ENCODE assay signal across 8 cellular contexts in genomic region chr19:10644351-10645007, GRCh38. TPM values are rescaled to one million over a fixed set of nuclear protein-coding genes. Genes with fewer than 3 reads are reported as not detected.
DNase-seq lines count a peak whose midpoint lies in the region; ATAC-seq, FAIRE-seq and TF ChIP-seq lines count a peak whose summit lies in the region.

No MANE protein-coding gene starts in this region.

- dilution Hi-C loops in keratinocyte (cut with MboI; ENCODE audit: extremely low pct_ligation_motif_present, low sequenced_read_pairs), result no loop called here

- peak; percentile 91 for TF ChIP-seq CTCF in cardiac fibroblast (IDR thresholded peaks at IDR 0.05; ENCODE audit: low read depth, low read length)
- peak; percentile 82 to 96 (median 82) for TF ChIP-seq CTCF in keratinocyte (optimal IDR thresholded peaks at IDR 0.05 in 1 of 3, IDR thresholded peaks at IDR 0.05 in 1 of 3, conservative IDR thresholded peaks at IDR 0.05 in 1 of 3; ENCODE audit: extremely low read depth in 1 of 3, insufficient read depth in 2 of 3, low read length in 3 of 3)

- H3K9me1 ChIP-seq in keratinocyte (ENCODE audit: control insufficient read depth, extremely low read depth, insufficient read depth, low read length), result no peaks in the 10 kb centered on the region

- no peak overlapping the region for H2AFZ ChIP-seq in keratinocyte (ENCODE audit: control insufficient read depth, low read length)

- no peaks in the 10 kb centered on the region for H4K20me1 ChIP-seq in keratinocyte (ENCODE audit: control insufficient read depth, extremely low read depth, insufficient read depth, low read length)

- no peaks in the 10 kb centered on the region for H3K27me3 ChIP-seq in keratinocyte (ENCODE audit: control insufficient read depth, extremely low read depth, insufficient read depth, low read length)

- H3K4me3 ChIP-seq in cardiac fibroblast (replicated peaks in 1 of 2; ENCODE audit: low read depth in 2 of 2, low read length in 2 of 2), result no peak overlapping the region
- no peak overlapping the region for H3K4me3 ChIP-seq in keratinocyte (ENCODE audit: control insufficient read depth in 2 of 3, extremely low read depth in 1 of 3, insufficient read depth in 2 of 3, low read depth in 1 of 3, low read length in 3 of 3)

- H3K36me3 ChIP-seq in keratinocyte (ENCODE audit: control insufficient read depth in 2 of 2, extremely low read depth in 1 of 2, insufficient read depth in 2 of 2, low read length in 2 of 2), result peaks cover 12 to 15% of the 10 kb centered on the region in 2 experiments

- no peaks in the 10 kb centered on the region for H3K9me3 ChIP-seq in keratinocyte (ENCODE audit: control insufficient read depth, low read depth, low read length)

- TF ChIP-seq POLR2A in GM18951 (IDR thresholded peaks at IDR 0.05; ENCODE audit: extremely low read depth, insufficient read depth, insufficient read length), result peak; percentile 29

- no peaks in the 10 kb centered on the region for H3K79me2 ChIP-seq in keratinocyte (ENCODE audit: control insufficient read depth, insufficient read depth, low read length)

- FAIRE-seq in A204.1 (lab: Jason Lieb, UNC) (peak; percentile 29), keratinocyte (lab: Jason Lieb, UNC) (peak; percentile 44)

- in situ Hi-C loops in GM18951 (cut with MboI; ENCODE audit: low sequenced_read_pairs, unreplicated experiment), result loop anchor here (5.0 kb wide), 1 partner anchor 62 kb away; no protein-coding TSS in a partner anchor

- ATAC-seq in activated CD4-positive, CD25-positive, alpha-beta regulatory T cell treated with anti-CD3 and anti-CD28 coated beads, Interleukin-2, amount 50 U/mL, for 24 hours, result peak; percentile 95 to 96
- ATAC-seq in GM19455 (IDR thresholded peaks at IDR 0.05; ENCODE audit: unreplicated experiment), result no peak

- H3K27ac ChIP-seq in keratinocyte (ENCODE audit: control insufficient read depth, insufficient read depth, low read length), result peak overlapping the region; percentile 49

- H3K4me2 ChIP-seq in keratinocyte (ENCODE audit: control insufficient read depth, extremely low read depth, insufficient read depth, low read depth, low read length), result peak overlapping the region; percentile 41

- peaks cover 15% of the 10 kb centered on the region for H3K4me1 ChIP-seq in keratinocyte (ENCODE audit: control insufficient read depth, extremely low read depth, insufficient read depth, low read length)

- DNase-seq in NCI-H2227 treated with DMSO at 0.1 percent for 48 hours (lab: John Stamatoyannopoulos, UW) (peak; percentile 27), cardiac fibroblast (ENCODE audit: low read depth in 2 of 2) (peak; percentile 77 to 81), keratinocyte (ENCODE audit: low read depth, low spot score) (no peak)
- peak; percentile 68 to 78 for DNase-seq in stimulated activated CD4-positive, alpha-beta T cell treated with anti-CD3 and anti-CD28 coated beads, Interleukin-1b, Interleukin-23, amount 100 ng/mL, for 1 hour (ENCODE audit: low read depth in 2 of 2)

- peak overlapping the region; percentile 35 for H3K9ac ChIP-seq in keratinocyte (ENCODE audit: control insufficient read depth, extremely low read depth, insufficient read depth, low read length)

RNA-seq across cellular contexts. Expression of gene ILF3, which starts 9.7 kb away (rescaled TPM):
- 81.0 to 173 TPM (median 162 TPM) in 3 replicates for polyA plus RNA-seq in keratinocyte
- 135 TPM for polyA plus RNA-seq in keratinocyte (2011; ENCODE audit: low read depth)
- 89.6 and 94.1 TPM in 2 replicates for polyA plus RNA-seq in keratinocyte (2011; cell fraction: cytosol; rRNA removed)
- 267 and 278 TPM in 2 replicates for polyA plus RNA-seq in keratinocyte (2011; cell fraction: nucleus; rRNA removed)
- 80.2 and 177 TPM in 2 replicates for polyA plus RNA-seq in keratinocyte (2012; ENCODE audit: low replicate concordance)
- 81.5 to 140 TPM (median 115 TPM) in 3 replicates for polyA minus RNA-seq in keratinocyte
- 85.0 TPM for polyA minus RNA-seq in keratinocyte (2011; cell fraction: cytosol; rRNA and poly(A)+ RNA removed)
- 71.8 and 99.7 TPM in 2 replicates for polyA minus RNA-seq in keratinocyte (2011; cell fraction: nucleus; rRNA and poly(A)+ RNA removed)

RNA-seq across cellular contexts. Expression of gene SLC44A2, which starts 19.1 kb away (rescaled TPM):
- polyA plus RNA-seq in keratinocyte, result 78.7 to 148 TPM (median 94.7 TPM) in 3 replicates
- 78.0 TPM for polyA plus RNA-seq in keratinocyte (2011; ENCODE audit: low read depth)
- polyA plus RNA-seq in keratinocyte (2011; cell fraction: cytosol; rRNA removed), result 85.3 and 87.1 TPM in 2 replicates
- polyA plus RNA-seq in keratinocyte (2011; cell fraction: nucleus; rRNA removed), result 182 and 185 TPM in 2 replicates
- 110 and 189 TPM in 2 replicates for polyA plus RNA-seq in keratinocyte (2012; ENCODE audit: low replicate concordance)
- 141 to 357 TPM (median 142 TPM) in 3 replicates for polyA minus RNA-seq in keratinocyte
- 132 TPM for polyA minus RNA-seq in keratinocyte (2011; cell fraction: cytosol; rRNA and poly(A)+ RNA removed)
- polyA minus RNA-seq in keratinocyte (2011; cell fraction: nucleus; rRNA and poly(A)+ RNA removed), result 103 and 135 TPM in 2 replicates

RNA-seq across cellular contexts. Expression of gene QTRT1, which starts 56.8 kb away (rescaled TPM):
- polyA plus RNA-seq in keratinocyte, result 25.9 to 34.6 TPM (median 31.3 TPM) in 3 replicates
- polyA plus RNA-seq in keratinocyte (2011; ENCODE audit: low read depth), result 9.5 TPM
- 7.0 and 16.2 TPM in 2 replicates for polyA plus RNA-seq in keratinocyte (2011; cell fraction: cytosol; rRNA removed)
- polyA plus RNA-seq in keratinocyte (2011; cell fraction: nucleus; rRNA removed), result 98.0 and 109 TPM in 2 replicates
- 31.1 and 33.2 TPM in 2 replicates for polyA plus RNA-seq in keratinocyte (2012; ENCODE audit: low replicate concordance)
- polyA minus RNA-seq in keratinocyte, result 9.4 to 20.9 TPM (median 12.9 TPM) in 3 replicates
- polyA minus RNA-seq in keratinocyte (2011; cell fraction: cytosol; rRNA and poly(A)+ RNA removed), result 17.1 TPM
- 10.2 and 12.4 TPM in 2 replicates for polyA minus RNA-seq in keratinocyte (2011; cell fraction: nucleus; rRNA and poly(A)+ RNA removed)

RNA-seq across cellular contexts. Expression of gene AP1M2, which starts 57.4 kb away (rescaled TPM):
- polyA plus RNA-seq in keratinocyte, result 83.1 to 122 TPM (median 109 TPM) in 3 replicates
- 32.6 TPM for polyA plus RNA-seq in keratinocyte (2011; ENCODE audit: low read depth)
- 89.6 and 103 TPM in 2 replicates for polyA plus RNA-seq in keratinocyte (2011; cell fraction: cytosol; rRNA removed)
- polyA plus RNA-seq in keratinocyte (2011; cell fraction: nucleus; rRNA removed), result 68.6 and 85.6 TPM in 2 replicates
- polyA plus RNA-seq in keratinocyte (2012; ENCODE audit: low replicate concordance), result 76.8 and 87.2 TPM in 2 replicates
- 137 to 221 TPM (median 160 TPM) in 3 replicates for polyA minus RNA-seq in keratinocyte
- polyA minus RNA-seq in keratinocyte (2011; cell fraction: cytosol; rRNA and poly(A)+ RNA removed), result 129 TPM
- 42.7 and 56.3 TPM in 2 replicates for polyA minus RNA-seq in keratinocyte (2011; cell fraction: nucleus; rRNA and poly(A)+ RNA removed)
